ENCODE assay signal across 29 cellular contexts in the genomic region with DNA sequence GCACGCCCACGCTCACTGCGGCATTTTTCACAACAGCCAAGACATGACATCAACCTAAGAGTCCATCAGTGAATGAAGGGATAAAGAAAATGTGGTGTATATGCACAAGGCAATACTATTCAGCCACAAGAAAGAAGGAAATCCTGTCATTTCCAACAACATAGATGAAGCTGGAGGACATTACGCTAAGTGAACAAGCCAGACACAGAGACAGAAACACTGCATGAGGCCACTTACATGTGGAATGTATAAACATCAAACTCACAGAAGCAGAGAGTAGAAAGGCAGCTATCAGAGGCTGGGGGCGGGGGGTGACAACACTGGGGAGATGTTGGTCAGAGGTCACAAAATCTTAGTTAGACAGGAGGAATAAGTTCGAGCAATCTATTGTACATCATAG. TPM values are rescaled to one million over a fixed set of nuclear protein-coding genes. Genes with fewer than 3 reads are reported as not detected.
DNase-seq lines count a peak whose midpoint lies in the region; ATAC-seq, FAIRE-seq and TF ChIP-seq lines count a peak whose summit lies in the region.
"Had no signal": no experiment of that assay in that cellular context is flagged by ENCODE, and none has a peak within 500 bp of the region (broad histone marks: within the 10 kb centered on the region; RNA-seq: fewer than 3 reads in every experiment).

No MANE protein-coding gene starts in this region.

- H3K4me1 ChIP-seq in colonic mucosa (no peaks in the 10 kb centered on the region), mesenchymal stem cell (ENCODE audit: control insufficient read depth, insufficient read depth, low read depth, low read length) (peaks cover 9% of the 10 kb centered on the region), pancreas (peaks cover 30 to 44% (median 36%) of the 10 kb centered on the region in 3 donors)
- H3K4me1 ChIP-seq: A549 had no signal

- peak overlapping the region; percentile 49 for H2BK5ac ChIP-seq in mesenchymal stem cell (ENCODE audit: low read depth, low read length, poor library complexity, severe bottlenecking)

- H3K4ac ChIP-seq in mesenchymal stem cell (ENCODE audit: low read depth in 1 of 2, low read length in 2 of 2): no peak overlapping the region

- H3K4me1 Mint-ChIP-seq in activated T-helper 1 cell treated with anti-CD3 and anti-CD28 coated beads, Interleukin-12 subunit alpha, Interleukin-12 subunit beta, Interleukin-2, Interleukin-4 antibody, amounts not matched to agents 30 ng/mL and 10 ng/mL and 1 ng/mL, durations not matched to agents 14 hours and 24 hours and 36 hours (ENCODE audit: low read depth): no peaks in the 10 kb centered on the region

- no peaks in the 10 kb centered on the region for H3K9me3 Mint-ChIP-seq in activated T-helper 1 cell treated with anti-CD3 and anti-CD28 coated beads, Interleukin-12 subunit alpha, Interleukin-12 subunit beta, Interleukin-2, Interleukin-4 antibody, amounts not matched to agents 30 ng/mL and 10 ng/mL and 1 ng/mL, durations not matched to agents 14 hours and 24 hours and 36 hours
- H3K9me3 Mint-ChIP-seq: CD4-positive, alpha-beta T cell had no signal

- no peak overlapping the region for H3K27ac Mint-ChIP-seq in activated T-helper 1 cell treated with anti-CD3 and anti-CD28 coated beads, Interleukin-12 subunit alpha, Interleukin-12 subunit beta, Interleukin-2, Interleukin-4 antibody, amounts not matched to agents 30 ng/mL and 10 ng/mL and 1 ng/mL, durations not matched to agents 14 hours and 24 hours and 36 hours
- H3K27ac Mint-ChIP-seq: CD4-positive, alpha-beta T cell had no signal

- H3K27me3 ChIP-seq in colonic mucosa: no peaks in the 10 kb centered on the region
- H3K27me3 ChIP-seq in mesenchymal stem cell (ENCODE audit: control insufficient read depth in 1 of 2, insufficient read depth in 1 of 2, low read length in 2 of 2): peaks cover 0 to 12% of the 10 kb centered on the region in 2 experiments
- no peaks in the 10 kb centered on the region for H3K27me3 ChIP-seq in pancreas
- H3K27me3 ChIP-seq: BLaER1 treated with 17β-estradiol and CSF1 and Interleukin-3, amounts not matched to agents 10 nM and 100 nM; SJSA1 had no signal

- H3K14ac ChIP-seq in mesenchymal stem cell (ENCODE audit: low read length in 2 of 2): no peak overlapping the region

- peak overlapping the region; percentile 74 for H4K91ac ChIP-seq in mesenchymal stem cell (ENCODE audit: low read length)

- H3K18ac ChIP-seq in mesenchymal stem cell (ENCODE audit: low read depth in 1 of 2, low read length in 2 of 2): peak overlapping the region; percentile 50 to 72

- H2BK12ac ChIP-seq in mesenchymal stem cell (ENCODE audit: low read length in 2 of 2): peak overlapping the region; percentile 46 to 49

- ATAC-seq in pancreas (no peak), HG03342 (IDR thresholded peaks at IDR 0.05; ENCODE audit: unreplicated experiment) (no peak)
- ATAC-seq: A549 had no signal

- TF ChIP-seq CTCF in colonic mucosa (IDR thresholded peaks at IDR 0.05): no peak
- no peak for TF ChIP-seq CTCF in pancreas (IDR thresholded peaks at IDR 0.05)

- H3K4me3 Mint-ChIP-seq in activated T-helper 1 cell treated with anti-CD3 and anti-CD28 coated beads, Interleukin-12 subunit alpha, Interleukin-12 subunit beta, Interleukin-2, Interleukin-4 antibody, amounts not matched to agents 30 ng/mL and 10 ng/mL and 1 ng/mL, durations not matched to agents 14 hours and 24 hours and 36 hours: no peak overlapping the region
- H3K4me3 Mint-ChIP-seq: CD4-positive, alpha-beta T cell had no signal

- intact Hi-C loops in colonic mucosa (cut with DNase I): no loop called here
- intact Hi-C loops in pancreas (cut with DNase I): no loop called here
- intact Hi-C loops in activated T-helper 1 cell treated with anti-CD3 and anti-CD28 coated beads, Interleukin-12 subunit alpha, Interleukin-12 subunit beta, Interleukin-2, Interleukin-4 antibody, amounts not matched to agents 30 ng/mL and 10 ng/mL and 1 ng/mL, durations not matched to agents 14 hours and 24 hours and 36 hours (cut with micrococcal nuclease): no loop called here

- H3K27me3 Mint-ChIP-seq in activated T-helper 1 cell treated with anti-CD3 and anti-CD28 coated beads, Interleukin-12 subunit alpha, Interleukin-12 subunit beta, Interleukin-2, Interleukin-4 antibody, amounts not matched to agents 30 ng/mL and 10 ng/mL and 1 ng/mL, durations not matched to agents 14 hours and 24 hours and 36 hours (ENCODE audit: insufficient read depth): peaks cover 4% of the 10 kb centered on the region

- no peak overlapping the region for H3K4me2 ChIP-seq in mesenchymal stem cell (ENCODE audit: low read length, poor library complexity, severe bottlenecking)
- H3K4me2 ChIP-seq: A549; BLaER1 treated with 17β-estradiol and CSF1 and Interleukin-3, amounts not matched to agents 10 nM and 100 nM; KMS-11 had no signal

- no peak overlapping the region for H3K9ac ChIP-seq in colonic mucosa (ENCODE audit: low read depth in 2 of 2, low read length in 2 of 2)
- no peak overlapping the region for H3K9ac ChIP-seq in mesenchymal stem cell (ENCODE audit: low read length)
- H3K9ac ChIP-seq: BLaER1 treated with 17β-estradiol and CSF1 and Interleukin-3, amounts not matched to agents 10 nM and 100 nM; KMS-11 had no signal

- DNase-seq in colonic mucosa (no peak), mesenchymal stem cell (peak; percentile 28), pancreas (no peak), KG1 (lab: John Stamatoyannopoulos, UW) (no peak), DMS 273 treated with DMSO at 0.1 percent for 48 hours (lab: John Stamatoyannopoulos, UW) (no peak)
- no peak for DNase-seq in activated T-helper 1 cell treated with anti-CD3 and anti-CD28 coated beads, Interleukin-12 subunit alpha, Interleukin-12 subunit beta, Interleukin-2, Interleukin-4 antibody, amounts not matched to agents 30 ng/mL and 10 ng/mL and 1 ng/mL, durations not matched to agents 14 hours and 24 hours and 36 hours (ENCODE audit: low spot score)
- DNase-seq: AML-193; CD4-positive, alpha-beta T cell; DMS53; GOT3; HCEC 1CT; IMR-90; NCI-H1092; NCI-H1417 treated with DMSO at 0.1 percent for 48 hours; NCI-H1694 treated with DMSO at 0.1 percent for 48 hours; NCI-H2081 treated with DMSO at 0.1 percent for 48 hours; NCI-H2171; NCI-H446 treated with DMSO at 0.1 percent for 48 hours; NCI-H82; Right ventricle myocardium superior; RPMI8226 had no signal

- H3K27ac ChIP-seq in KOPT-K1 (ENCODE audit: low read depth, low read length, poor library complexity, severe bottlenecking) (peak overlapping the region; percentile 80), colonic mucosa (peak overlapping the region; percentile 8), mesenchymal stem cell (ENCODE audit: low read length, poor library complexity, severe bottlenecking) (peak overlapping the region; percentile 68), pancreas (peak overlapping the region in 3 of 4 donors; percentile 37 to 77 (median 75))
- H3K27ac ChIP-seq: A549; BLaER1 treated with 17β-estradiol and CSF1 and Interleukin-3, amounts not matched to agents 10 nM and 100 nM; KMS-11 had no signal

- 71% methylated on average over 5 of the region's 6 CpGs for WGBS in mesenchymal stem cell
- 86 to 94% methylated on average over 6 of the region's 6 CpGs for WGBS in pancreas, 2 donors

- H3K79me1 ChIP-seq in mesenchymal stem cell (replicated peaks; ENCODE audit: low read length, poor library complexity, severe bottlenecking): no peaks in the 10 kb centered on the region

- no peak overlapping the region for H4K8ac ChIP-seq in mesenchymal stem cell (ENCODE audit: low read length)

- H3K36me3 ChIP-seq in KOPT-K1 (ENCODE audit: insufficient read depth, low read length) (no peaks in the 10 kb centered on the region), colonic mucosa (peaks cover 11% of the 10 kb centered on the region), mesenchymal stem cell (ENCODE audit: control insufficient read depth in 1 of 2, insufficient read depth in 2 of 2, low read depth in 1 of 2, low read length in 2 of 2) (no peaks in the 10 kb centered on the region), pancreas (peaks cover 3 to 49% (median 21%) of the 10 kb centered on the region in 3 donors)
- H3K36me3 ChIP-seq: BLaER1 treated with 17β-estradiol and CSF1 and Interleukin-3, amounts not matched to agents 10 nM and 100 nM; SJSA1 had no signal

- H3K4me3 ChIP-seq in colonic mucosa (no peak overlapping the region), mesenchymal stem cell (ENCODE audit: insufficient read depth in 1 of 2, low read depth in 1 of 2, low read length in 2 of 2) (no peak overlapping the region), pancreas (no peak overlapping the region)
- H3K4me3 ChIP-seq: A549; BLaER1 treated with 17β-estradiol and CSF1 and Interleukin-3, amounts not matched to agents 10 nM and 100 nM; SJSA1 had no signal

- no peak for FAIRE-seq in pancreas (lab: Jason Lieb, UNC)
- FAIRE-seq: A549, D721Med, G401.6 had no signal

- peak overlapping the region; percentile 39 for H2AK5ac ChIP-seq in mesenchymal stem cell (ENCODE audit: low read length, severe bottlenecking)

- H3K9me3 ChIP-seq in KOPT-K1 (ENCODE audit: insufficient read depth, low read length, poor library complexity, severe bottlenecking) (no peaks in the 10 kb centered on the region), colonic mucosa (no peaks in the 10 kb centered on the region), mesenchymal stem cell (ENCODE audit: control insufficient read depth, low read length) (no peaks in the 10 kb centered on the region), pancreas (no peaks in the 10 kb centered on the region)
- H3K9me3 ChIP-seq: A549; BLaER1 treated with 17β-estradiol and CSF1 and Interleukin-3, amounts not matched to agents 10 nM and 100 nM; SJSA1 had no signal

- no peaks in the 10 kb centered on the region for H3K36me3 Mint-ChIP-seq in activated T-helper 1 cell treated with anti-CD3 and anti-CD28 coated beads, Interleukin-12 subunit alpha, Interleukin-12 subunit beta, Interleukin-2, Interleukin-4 antibody, amounts not matched to agents 30 ng/mL and 10 ng/mL and 1 ng/mL, durations not matched to agents 14 hours and 24 hours and 36 hours (ENCODE audit: low read depth)

- H2BK120ac ChIP-seq in mesenchymal stem cell (ENCODE audit: low read depth, low read length): no peak overlapping the region

- H3K23ac ChIP-seq in mesenchymal stem cell (ENCODE audit: low read length in 2 of 2): no peak overlapping the region

- H2AFZ ChIP-seq in mesenchymal stem cell (ENCODE audit: low read depth, low read length): no peak overlapping the region

- H2BK15ac ChIP-seq in mesenchymal stem cell (ENCODE audit: low read depth, poor library complexity, severe bottlenecking): no peak overlapping the region

RNA-seq across cellular contexts. Expression of a gene that starts 20.9 kb away (rescaled TPM):
- total RNA-seq in colonic mucosa: 100 to 1,000 TPM; 261 to 408 TPM
- polyA plus RNA-seq in mesenchymal stem cell (2013, experiment 1 of 2): 0.08 TPM
- polyA plus RNA-seq in mesenchymal stem cell (2013, experiment 2 of 2): 0.04 TPM
- 10 to 100 TPM; 44.9 to 88.8 (median 75.2) TPM for total RNA-seq in pancreas
- 10 to 100 TPM; 42.2 to 65.1 TPM for polyA plus RNA-seq in pancreas
- not detected in 2 replicates for total RNA-seq in activated T-helper 1 cell treated with anti-CD3 and anti-CD28 coated beads, Interleukin-12 subunit alpha, Interleukin-12 subunit beta, Interleukin-2, Interleukin-4 antibody, amounts not matched to agents 30 ng/mL and 10 ng/mL and 1 ng/mL, durations not matched to agents 14 hours and 24 hours and 36 hours
- total RNA-seq: CD4-positive, alpha-beta T cell; IMR-90; Right ventricle myocardium superior; SJSA1 had no signal
- polyA plus RNA-seq: A549, IMR-90 had no signal

Comparison
In these comparisons a context has a peak if more than half of its experiments do, and no peak if none do; other contexts are left out.
1. H3K27ac ChIP-seq: peak in every context shown above with its lines; median percentile 80 in KOPT-K1; 75 in pancreas; 68 in mesenchymal stem cell; 8 in colonic mucosa.
2. RNA of a gene that starts 20.9 kb away (total RNA-seq): 261 to 408 TPM in colonic mucosa and 44.9 to 88.8 TPM in pancreas; not detected in activated T-helper 1 cell treated with anti-CD3 and anti-CD28 coated beads, Interleukin-12 subunit alpha, Interleukin-12 subunit beta, Interleukin-2, Interleukin-4 antibody, amounts not matched to agents 30 ng/mL and 10 ng/mL and 1 ng/mL, durations not matched to agents 14 hours and 24 hours and 36 hours; every median in the first group is over 10 times any median in the second.